17 cellular contexts compared by ENCODE assay signal in the genomic region with DNA sequence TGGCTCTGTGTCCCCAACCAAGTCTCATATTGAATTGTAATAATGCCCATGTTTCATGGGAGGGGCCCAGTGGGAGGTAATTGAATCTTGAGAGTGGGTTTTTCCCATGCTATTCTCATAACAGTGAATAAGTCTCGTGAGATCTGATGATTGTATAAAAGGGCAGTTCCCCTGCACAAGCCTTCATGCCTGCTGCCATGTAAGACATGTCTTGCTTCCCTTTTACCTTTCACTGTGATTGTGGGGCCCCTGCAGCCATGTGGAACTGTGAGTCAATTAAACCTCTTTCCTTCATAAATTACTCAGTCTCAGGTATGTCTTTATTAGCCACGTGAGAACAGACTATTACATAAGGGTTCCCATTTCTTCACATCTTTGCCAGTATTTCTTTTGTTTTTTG.
DNase-seq lines count a peak whose midpoint lies in the region; ATAC-seq and TF ChIP-seq lines count a peak whose summit lies in the region.
"Had no signal": no experiment of that assay in that cellular context is flagged by ENCODE, and none has a peak within 500 bp of the region (broad histone marks: within the 10 kb centered on the region; RNA-seq: fewer than 3 reads in every experiment).

No MANE protein-coding gene starts in this region.

- ATAC-seq in foreskin keratinocyte: peak; percentile 45
- ATAC-seq: A549 had no signal

- no peak overlapping the region for H3K9ac ChIP-seq in mammary epithelial cell (ENCODE audit: insufficient read depth, low read length)
- H3K9ac ChIP-seq: GM23248 had no signal

- H3K27ac ChIP-seq in mammary epithelial cell (ENCODE audit: insufficient read depth, low read depth, low read length) (no peak overlapping the region), foreskin keratinocyte (no peak overlapping the region)
- H3K27ac ChIP-seq: 22Rv1, A549, C4-2B, GM23248 had no signal

- DNase-seq in mammary epithelial cell: peak; percentile 48
- no peak for DNase-seq in MCF 10A (ENCODE audit: unreplicated experiment)
- peak in 1 of 2 donors; percentile 20 for DNase-seq in foreskin keratinocyte
- DNase-seq in mucosa of gallbladder (ENCODE audit: low spot score): peak; percentile 2
- no peak for DNase-seq in activated CD4-positive, CD25-positive, alpha-beta regulatory T cell (lab: John Stamatoyannopoulos, UW)
- DNase-seq in amygdala (lab: John Stamatoyannopoulos, UW): no peak
- no peak for DNase-seq in NCI-H748 treated with DMSO at 0.1 percent for 48 hours (lab: John Stamatoyannopoulos, UW)
- DNase-seq: AML-193; CD4-positive, alpha-beta memory T cell; DMS153; DMS79; GDM1; GM23248 had no signal

- TF ChIP-seq CTCF in mammary epithelial cell (conservative IDR thresholded peaks at IDR 0.05 in 1 of 2, IDR thresholded peaks at IDR 0.05 in 1 of 2; ENCODE audit: extremely low read depth in 1 of 2, insufficient read depth in 1 of 2, low read depth in 1 of 2, low read length in 2 of 2) (no peak), MCF 10A (IDR thresholded peaks at IDR 0.05; ENCODE audit: unreplicated experiment) (no peak), foreskin keratinocyte (conservative IDR thresholded peaks at IDR 0.05) (no peak)

- intact Hi-C loops in mammary epithelial cell (cut with micrococcal nuclease): no loop called here
- intact Hi-C loops in MCF 10A (cut with micrococcal nuclease): no loop called here

- no peaks in the 10 kb centered on the region for H3K36me3 ChIP-seq in mammary epithelial cell (ENCODE audit: insufficient read depth, low read length)
- H3K36me3 ChIP-seq: HAP-1 had no signal

- no peak overlapping the region for H2AFZ ChIP-seq in mammary epithelial cell (ENCODE audit: low read depth, low read length)
- H2AFZ ChIP-seq: GM23248 had no signal

- no peak overlapping the region for H3K27ac Mint-ChIP-seq in MCF 10A (ENCODE audit: low read depth, unreplicated experiment)
- H3K27ac Mint-ChIP-seq: CD4-positive, alpha-beta memory T cell had no signal

- H3K36me3 Mint-ChIP-seq in MCF 10A (ENCODE audit: insufficient read depth, unreplicated experiment): peaks cover 2% of the 10 kb centered on the region
- H3K36me3 Mint-ChIP-seq: CD4-positive, alpha-beta memory T cell had no signal

- POLR2A ChIA-PET in MCF 10A (lab: Yijun Ruan, JAX): no interaction called here

- dilution Hi-C loops in mammary epithelial cell (cut with HindIII; ENCODE audit: low sequenced_read_pairs): no loop called here

- CTCF ChIA-PET in mammary epithelial cell (lab: Charles Lee; ENCODE audit: low non-redundant PET) (no interaction called here), MCF 10A (lab: Yijun Ruan, JAX) (interaction anchor here (0.7 to 3.0 kb wide), 2 partner anchors 62 to 401 kb away, joined by 3 to 15 read pairs; no protein-coding TSS in a partner anchor)

- no peaks in the 10 kb centered on the region for H3K9me3 ChIP-seq in mammary epithelial cell (replicated peaks; ENCODE audit: insufficient read depth, low read length)
- H3K9me3 ChIP-seq: HAP-1 had no signal

- no peak overlapping the region for H3K4me2 ChIP-seq in mammary epithelial cell (ENCODE audit: insufficient read depth, low read depth, low read length)
- H3K4me2 ChIP-seq: A549 had no signal

- H3K27me3 Mint-ChIP-seq in MCF 10A (ENCODE audit: insufficient read depth, unreplicated experiment): peaks cover 40% of the 10 kb centered on the region

- no peaks in the 10 kb centered on the region for H4K20me1 ChIP-seq in mammary epithelial cell (ENCODE audit: insufficient read depth, low read length)

- no peaks in the 10 kb centered on the region for H3K27me3 ChIP-seq in mammary epithelial cell (ENCODE audit: insufficient read depth, low read length)
- H3K27me3 ChIP-seq in foreskin keratinocyte: peaks cover 50% of the 10 kb centered on the region

- BruUV-seq in mammary epithelial cell (replicated peaks; lab: Mats Ljungman, UMichigan) (no TSS peak), MCF 10A (replicated peaks; lab: Mats Ljungman, UMichigan) (no TSS peak)

- no peak overlapping the region for H3K4me3 ChIP-seq in mammary epithelial cell (replicated peaks in 1 of 3; ENCODE audit: insufficient read depth in 1 of 3, low read depth in 2 of 3, low read length in 3 of 3)
- H3K4me3 ChIP-seq: A549, GM23248, HAP-1 had no signal

- no peaks in the 10 kb centered on the region for H3K79me2 ChIP-seq in mammary epithelial cell (ENCODE audit: insufficient read depth, low read length)

- in situ Hi-C loops in mammary epithelial cell (cut with MboI; ENCODE audit: low sequenced_read_pairs in 2 of 2): no loop called here

- H3K9me3 Mint-ChIP-seq in MCF 10A (ENCODE audit: unreplicated experiment): no peaks in the 10 kb centered on the region

- WGBS in mammary epithelial cell (ENCODE audit: low coverage, missing lambda C conversion rate): 15% methylated on average over 2 of the region's 2 CpGs

- H3K4me3 Mint-ChIP-seq in MCF 10A (ENCODE audit: unreplicated experiment): no peak overlapping the region
- H3K4me3 Mint-ChIP-seq: CD4-positive, alpha-beta memory T cell had no signal

- H3K4me1 ChIP-seq in mammary epithelial cell (ENCODE audit: insufficient read depth, low read length) (peaks cover 4% of the 10 kb centered on the region), foreskin keratinocyte (no peaks in the 10 kb centered on the region)
- H3K4me1 ChIP-seq: A549, HAP-1 had no signal

- H3K4me1 Mint-ChIP-seq in MCF 10A (ENCODE audit: insufficient read depth, unreplicated experiment): peaks cover 10% of the 10 kb centered on the region

Comparison
In these comparisons a context has a peak if more than half of its experiments do, and no peak if none do; other contexts are left out.
1. DNase-seq: peak in mammary epithelial cell (single experiment) and mucosa of gallbladder (single experiment); none in MCF 10A (single experiment), activated CD4-positive, CD25-positive, alpha-beta regulatory T cell (0 of 4), amygdala (0 of 56) and NCI-H748 treated with DMSO at 0.1 percent for 48 hours (single experiment).